8 cellular contexts compared by ENCODE assay signal in genomic region chr4:154622598-154622997, GRCh38. TPM values are rescaled to one million over a fixed set of nuclear protein-coding genes. Genes with fewer than 3 reads are reported as not detected.
A peak's percentile ranks its signal among the peaks of the same experiment; 100 is the strongest.
DNase-seq lines count a peak whose midpoint lies in the region; ATAC-seq, FAIRE-seq and TF ChIP-seq lines count a peak whose summit lies in the region.

No MANE protein-coding gene starts in this region.

- H3K4me3 ChIP-seq in RWPE2 (ENCODE audit: severe bottlenecking) (no peak overlapping the region), fibroblast of villous mesenchyme (ENCODE audit: low read depth, low read length) (no peak overlapping the region), small intestine (ENCODE audit: low read depth in 1 of 2, low read length in 2 of 2) (no peak overlapping the region), vagina (no peak overlapping the region)

- no peak for FAIRE-seq in small intestine (lab: Jason Lieb, UNC)

- H3K36me3 ChIP-seq in RWPE2 (ENCODE audit: low read depth), result no peaks in the 10 kb centered on the region
- no peaks in the 10 kb centered on the region for H3K36me3 ChIP-seq in small intestine (ENCODE audit: control insufficient read depth in 2 of 2, insufficient read depth in 2 of 2, low read length in 2 of 2)
- H3K36me3 ChIP-seq in vagina, result no peaks in the 10 kb centered on the region

- H3K27me3 ChIP-seq in RWPE2 (ENCODE audit: insufficient read depth, poor library complexity, severe bottlenecking), result no peaks in the 10 kb centered on the region
- peaks cover 0 to 1% of the 10 kb centered on the region in 2 donors for H3K27me3 ChIP-seq in small intestine (ENCODE audit: control insufficient read depth in 2 of 2, insufficient read depth in 2 of 2, low read length in 2 of 2)
- H3K27me3 ChIP-seq in vagina, result no peaks in the 10 kb centered on the region

- no peaks in the 10 kb centered on the region for H3K4me1 ChIP-seq in RWPE2 (ENCODE audit: insufficient read depth, poor library complexity, severe bottlenecking)
- peaks cover 0 to 2% of the 10 kb centered on the region in 2 donors for H3K4me1 ChIP-seq in small intestine (ENCODE audit: control insufficient read depth in 2 of 2, insufficient read depth in 1 of 2, low read depth in 1 of 2, low read length in 1 of 2)
- H3K4me1 ChIP-seq in vagina, result peaks cover 17% of the 10 kb centered on the region

- peak; percentile 36 for ATAC-seq in GM19324 (IDR thresholded peaks at IDR 0.05; ENCODE audit: low FRiP score, unreplicated experiment)
- ATAC-seq in HG03442 (IDR thresholded peaks at IDR 0.05; ENCODE audit: unreplicated experiment), result peak; percentile 48
- ATAC-seq in RWPE2 (ENCODE audit: low read depth), result peak; percentile 65

- TF ChIP-seq CTCF in RWPE2 (IDR thresholded peaks at IDR 0.05; ENCODE audit: poor library complexity, severe bottlenecking) (peak; percentile 82), fibroblast of villous mesenchyme (IDR thresholded peaks at IDR 0.05; ENCODE audit: insufficient read depth, low read depth, low read length) (peak; percentile 54), vagina (IDR thresholded peaks at IDR 0.05) (no peak)

- H3K9me3 ChIP-seq in RWPE2 (ENCODE audit: severe bottlenecking), result no peaks in the 10 kb centered on the region
- no peaks in the 10 kb centered on the region for H3K9me3 ChIP-seq in small intestine (ENCODE audit: control insufficient read depth, low read depth)
- no peaks in the 10 kb centered on the region for H3K9me3 ChIP-seq in vagina

- TF ChIP-seq POLR2A in vagina (IDR thresholded peaks at IDR 0.05), result no peak

- H3K27ac ChIP-seq in RWPE2 (ENCODE audit: poor library complexity, severe bottlenecking) (no peak overlapping the region), small intestine (ENCODE audit: low read depth in 1 of 2, low read length in 1 of 2) (no peak overlapping the region), vagina (no peak overlapping the region)

- intact Hi-C loops in vagina (cut with DNase I), result no loop called here

- DNase-seq in NOMO-1 (lab: John Stamatoyannopoulos, UW; ENCODE audit: unreplicated experiment in 2 of 2), result peak; percentile 1 to 35
- DNase-seq in NOMO-1 treated with dmso at 0.1 percent for 144 hours (lab: John Stamatoyannopoulos, UW; ENCODE audit: unreplicated experiment), result no peak
- no peak for DNase-seq in RWPE2 (ENCODE audit: low spot score)
- DNase-seq in fibroblast of villous mesenchyme (ENCODE audit: low read depth), result peak; percentile 55
- peak; percentile 44 for DNase-seq in small intestine
- no peak for DNase-seq in vagina (ENCODE audit: extremely low spot score in 2 of 2)

RNA-seq across cellular contexts. Expression of gene FGG, which starts 10.1 kb away (rescaled TPM):
- not detected in 2 replicates for total RNA-seq in fibroblast of villous mesenchyme
- under 1 TPM in 1 of 3 donors, not detected in 2; 0.42 TPM for polyA plus RNA-seq in small intestine
- total RNA-seq in vagina, result not detected

RNA-seq across cellular contexts. Expression of gene FGA, which starts 32.1 kb away (rescaled TPM):
- not detected in 2 replicates for total RNA-seq in fibroblast of villous mesenchyme
- under 1 TPM in 1 of 3 donors, not detected in 2; 0.36 TPM for polyA plus RNA-seq in small intestine
- total RNA-seq in vagina, result not detected

RNA-seq across cellular contexts. Expression of gene FGB, which starts 59.8 kb away (rescaled TPM):
- total RNA-seq in fibroblast of villous mesenchyme (not detected in 2 replicates), vagina (not detected)
- polyA plus RNA-seq in small intestine, result under 1 TPM in 1 of 3 donors, not detected in 2; 0.34 TPM

Comparison
In these comparisons a context has a peak if more than half of its experiments do, and no peak if none do; other contexts are left out.
1. DNase-seq: peak in NOMO-1 (2 of 2), fibroblast of villous mesenchyme (single experiment) and small intestine (single experiment); none in NOMO-1 treated with dmso at 0.1 percent for 144 hours (single experiment), RWPE2 (single experiment) and vagina (0 of 2).
2. CTCF ChIP-seq: peak in RWPE2 (single experiment) and fibroblast of villous mesenchyme (single experiment); none in vagina (0 of 3).
3. Peak in every context shown above with its lines, with median percentiles within 50 percentile points of each other: ATAC-seq.